Comparison of ENCODE assay signal across 21 cellular contexts in genomic region chr10:20327954-20328353, GRCh38.
"Had no signal": no experiment of that assay in that cellular context is flagged by ENCODE, and none has a peak within 500 bp of the region (broad histone marks: within the 10 kb centered on the region; RNA-seq: fewer than 3 reads in every experiment).

No MANE protein-coding gene starts in this region.

- FAIRE-seq: astrocyte had no signal

- DNase-seq: activated CD4-positive, alpha-beta memory T cell treated with anti-CD3 and anti-CD28 coated beads, Interleukin-2, amount 10 ng/mL, durations not matched to agents 7 days and 5 days; activated CD4-positive, alpha-beta T cell treated with anti-CD3 and anti-CD28 coated beads for 36 hours; activated CD4-positive, alpha-beta T cell treated with anti-CD3 and anti-CD28 coated beads, Interleukin-2, amount 50 U/mL, for 1 hour; activated gamma-delta T cell; activated naive CD4-positive, alpha-beta T cell treated with anti-CD3 and anti-CD28 coated beads for 36 hours; activated T-cell treated with anti-CD3 and anti-CD28 coated beads for 4 hours; activated T-cell treated with anti-CD3 and anti-CD28 coated beads, Interleukin-2, amount 50 U/mL, for 48 hours; amygdala; Karpas-422; NCI-H1105; NCI-H1436; NCI-H1694 treated with DMSO at 0.1 percent for 48 hours; NCI-H2029 treated with DMSO at 0.1 percent for 48 hours; NCI-H345; NCI-H510A; NCI-H526 treated with DMSO at 0.1 percent for 48 hours; SIG-M5; T-helper 1 cell; WERI-Rb-1 had no signal

- ATAC-seq: activated CD4-positive, alpha-beta T cell treated with anti-CD3 and anti-CD28 coated beads for 36 hours; activated T-helper 17 cell treated with anti-CD3 and anti-CD28 coated beads, Interleukin-2, amount 50 U/mL, for 72 hours had no signal

- H3K36me3 ChIP-seq: WERI-Rb-1 had no signal

- H3K27ac ChIP-seq: WERI-Rb-1 had no signal
